In the genomic region with DNA sequence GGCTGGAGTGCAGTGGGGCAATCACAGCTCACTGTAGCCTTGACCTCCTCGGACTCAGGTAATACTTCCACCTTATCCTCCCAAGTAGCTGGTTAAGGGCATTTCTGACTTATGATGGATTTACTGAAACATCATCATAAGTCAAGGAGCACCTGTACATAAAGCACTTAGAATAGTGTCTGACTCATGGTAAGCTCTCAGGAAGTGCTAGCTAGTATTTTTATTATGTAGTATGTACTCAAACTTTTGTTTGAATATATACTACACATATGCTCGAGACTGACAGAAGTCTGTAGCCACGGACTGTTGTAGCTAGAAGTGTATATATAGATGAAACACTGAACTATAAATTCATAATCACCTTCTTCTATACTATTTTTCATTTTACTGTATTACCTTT, we compare ENCODE assay signal across 18 cellular contexts.
DNase-seq lines count a peak whose midpoint lies in the region; ATAC-seq and TF ChIP-seq lines count a peak whose summit lies in the region.
"Had no signal": no experiment of that assay in that cellular context is flagged by ENCODE, and none has a peak within 500 bp of the region (broad histone marks: within the 10 kb centered on the region; RNA-seq: fewer than 3 reads in every experiment).

No MANE protein-coding gene starts in this region.

- no peak overlapping the region for H3K4me3 Mint-ChIP-seq in mesothelial cell of epicardium
- H3K4me3 Mint-ChIP-seq: CD4-positive, CD25-positive, alpha-beta regulatory T cell; CD8-positive, alpha-beta memory T cell; IgD-negative memory B cell had no signal

- H3K36me3 Mint-ChIP-seq in mesothelial cell of epicardium = peaks cover 4% of the 10 kb centered on the region

- H3K27ac Mint-ChIP-seq in mesothelial cell of epicardium = peak overlapping the region; percentile 74
- H3K27ac Mint-ChIP-seq: CD4-positive, CD25-positive, alpha-beta regulatory T cell; CD8-positive, alpha-beta memory T cell; IgD-negative memory B cell had no signal

- no peak for TF ChIP-seq CTCF in mesothelial cell of epicardium (IDR thresholded peaks at IDR 0.05; ENCODE audit: unreplicated experiment)

- no peak for ATAC-seq in GM21423 (IDR thresholded peaks at IDR 0.05; ENCODE audit: unreplicated experiment)
- no peak for ATAC-seq in HG02763 (IDR thresholded peaks at IDR 0.05; ENCODE audit: unreplicated experiment)
- ATAC-seq: HepG2 had no signal

- DNase-seq in HT1080 (ENCODE audit: low read depth) (peak; percentile 7), kidney tubule cell (ENCODE audit: low spot score) (peak; percentile 6), mesothelial cell of epicardium (ENCODE audit: low spot score in 2 of 2, unreplicated experiment in 2 of 2) (no peak), SK-N-DZ (ENCODE audit: low spot score) (no peak)
- DNase-seq: ACHN; BE2C; C1 segment of cervical spinal cord; CD4-positive, CD25-positive, alpha-beta regulatory T cell; CD8-positive, alpha-beta memory T cell; COR-L47; DMS 273 treated with DMSO at 0.1 percent for 48 hours; DMS79; GDM1; KBM-7 had no signal

- no peaks in the 10 kb centered on the region for H3K27me3 Mint-ChIP-seq in mesothelial cell of epicardium (ENCODE audit: low read depth)
- H3K27me3 Mint-ChIP-seq: CD4-positive, CD25-positive, alpha-beta regulatory T cell; CD8-positive, alpha-beta memory T cell; IgD-negative memory B cell had no signal

- no peaks in the 10 kb centered on the region for H3K9me3 Mint-ChIP-seq in mesothelial cell of epicardium
- H3K9me3 Mint-ChIP-seq: CD4-positive, CD25-positive, alpha-beta regulatory T cell; CD8-positive, alpha-beta memory T cell; IgD-negative memory B cell had no signal

- H3K4me1 Mint-ChIP-seq in mesothelial cell of epicardium = peaks cover 53% of the 10 kb centered on the region
- H3K4me1 Mint-ChIP-seq: CD8-positive, alpha-beta memory T cell had no signal

Comparison
In these comparisons a context has a peak if more than half of its experiments do, and no peak if none do; other contexts are left out.
1. DNase-seq: peak in HT1080 (single experiment) and kidney tubule cell (single experiment); none in mesothelial cell of epicardium (0 of 2) and SK-N-DZ (single experiment).